In the genomic region with DNA sequence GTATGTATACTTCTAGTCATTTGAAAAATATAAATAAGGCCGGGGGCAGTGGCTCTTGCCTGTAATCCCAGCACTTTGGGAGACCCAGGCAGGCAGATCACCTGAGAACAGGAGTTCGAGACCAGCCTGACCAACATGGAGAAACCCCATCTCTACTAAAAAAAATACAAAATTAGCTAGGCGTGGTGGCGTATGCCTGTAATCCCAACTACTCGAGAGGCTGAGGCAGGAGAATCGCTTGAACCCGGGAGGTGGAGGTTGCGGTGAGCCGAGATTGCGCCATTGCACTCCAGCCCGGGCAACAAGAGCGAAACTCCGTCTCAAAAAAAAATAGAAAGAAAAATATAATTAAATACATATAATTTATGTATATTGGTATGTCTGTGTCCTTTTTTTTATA, we compare ENCODE assay signal across 9 cellular contexts. TPM values are rescaled to one million over a fixed set of nuclear protein-coding genes. Genes with fewer than 3 reads are reported as not detected.
DNase-seq lines count a peak whose midpoint lies in the region; ATAC-seq, FAIRE-seq and TF ChIP-seq lines count a peak whose summit lies in the region.
"Not testable (repeated sequence)": the region's sequence is repeated elsewhere in the genome, so short reads cannot be mapped to it uniquely, and the experiment has no call there.
"Had no signal": no experiment of that assay in that cellular context is flagged by ENCODE, and none has a peak within 500 bp of the region (broad histone marks: within the 10 kb centered on the region; RNA-seq: fewer than 3 reads in every experiment).

No MANE protein-coding gene starts in this region.

- not testable (repeated sequence) for H3K9me2 ChIP-seq in GM23248 (ENCODE audit: insufficient read depth); PC-9 (ENCODE audit: insufficient read depth); hepatocyte (replicated peaks; ENCODE audit: insufficient read depth)

- POLR2A ChIA-PET in A549 (lab: Yijun Ruan, JAX) = interaction anchor here (1.4 to 3.5 kb wide), 2 partner anchors 16 to 135 kb away, joined by 3 to 55 read pairs; partner anchors contain the start of genes DNAJC9 and P4HA1
- POLR2A ChIA-PET in PC-9 (lab: Charles Lee; ENCODE audit: unreplicated experiment) = interaction anchor here (0.6 kb wide), 1 partner anchor 787 kb away, joined by 3 read pairs; no protein-coding TSS in a partner anchor

- not testable (repeated sequence) for H3K27me3 Mint-ChIP-seq in activated naive CD4-positive, alpha-beta T cell treated with anti-CD3 and anti-CD28 coated beads, Interleukin-2, amount 50 U/mL, for 24 hours; stimulated activated memory B cell treated with anti-CD40 and anti-IgM and Interleukin-4, amounts not matched to agents 10 μg/mL and 1 μg/mL and 100 μg/mL, for 72 hours

- not testable (repeated sequence) for TF ChIP-seq EP300 in A549 (IDR thresholded peaks at IDR 0.05)

- BruUV-seq in PC-9 (replicated peaks; lab: Mats Ljungman, UMichigan) = not testable (repeated sequence)

- TF ChIP-seq RAD21 in A549 (conservative IDR thresholded peaks at IDR 0.05 in 1 of 2, IDR thresholded peaks at IDR 0.05 in 1 of 2) = not testable (repeated sequence)

- not testable (repeated sequence) for H4K20me1 ChIP-seq in GM23248 (ENCODE audit: insufficient read depth); PC-9 (ENCODE audit: insufficient read depth); hepatocyte (ENCODE audit: insufficient read depth, poor library complexity, severe bottlenecking); osteoblast (ENCODE audit: insufficient read depth, low read length)

- in situ Hi-C loops in GM23248 (cut with MboI) = not testable (repeated sequence)

- H3K27ac Mint-ChIP-seq in activated naive CD4-positive, alpha-beta T cell treated with anti-CD3 and anti-CD28 coated beads, Interleukin-2, amount 50 U/mL, for 24 hours = peak overlapping the region; percentile 51
- H3K27ac Mint-ChIP-seq in stimulated activated memory B cell treated with anti-CD40 and anti-IgM and Interleukin-4, amounts not matched to agents 10 μg/mL and 1 μg/mL and 100 μg/mL, for 72 hours = peak overlapping the region; percentile 80

- peaks cover 33% of the 10 kb centered on the region for H3F3A ChIP-seq in GM23248 (ENCODE audit: insufficient read depth)
- peaks cover 25% of the 10 kb centered on the region for H3F3A ChIP-seq in PC-9 (ENCODE audit: insufficient read depth, low read depth)

- H3K36me3 Mint-ChIP-seq in activated naive CD4-positive, alpha-beta T cell treated with anti-CD3 and anti-CD28 coated beads, Interleukin-2, amount 50 U/mL, for 24 hours = not testable (repeated sequence)
- H3K36me3 Mint-ChIP-seq in stimulated activated memory B cell treated with anti-CD40 and anti-IgM and Interleukin-4, amounts not matched to agents 10 μg/mL and 1 μg/mL and 100 μg/mL, for 72 hours = peaks cover 25% of the 10 kb centered on the region

- intact Hi-C loops in PC-9 (cut with micrococcal nuclease; ENCODE audit: unreplicated experiment) = not testable (repeated sequence)

- ATAC-seq in A549; stimulated activated memory B cell treated with anti-CD40 and anti-IgM and Interleukin-4, amounts not matched to agents 10 μg/mL and 1 μg/mL and 100 μg/mL, for 72 hours: not testable (repeated sequence)

- not testable (repeated sequence) for H3K9me3 ChIP-seq in A549; GM23248 (ENCODE audit: low read depth); PC-9 (ENCODE audit: insufficient read depth, low read depth); hepatocyte (ENCODE audit: low read depth); osteoblast (ENCODE audit: low read depth, low read length)

- not testable (repeated sequence) for FAIRE-seq in A549 (lab: Jason Lieb, UNC)

- H3K9ac ChIP-seq in GM23248 = peak overlapping the region; percentile 84; the same call in 1 of the 2 replicates

- H3K27ac ChIP-seq in A549 = peak overlapping the region; percentile 87 to 89
- peak overlapping the region; percentile 94 for H3K27ac ChIP-seq in GM23248
- peak overlapping the region; percentile 91 for H3K27ac ChIP-seq in PC-9
- peak overlapping the region; percentile 90 for H3K27ac ChIP-seq in epithelial cell of prostate
- H3K27ac ChIP-seq in hepatocyte = peak overlapping the region; percentile 91
- H3K27ac ChIP-seq in osteoblast (ENCODE audit: low read depth, low read length) = peak overlapping the region; percentile 78

- not testable (repeated sequence) for H3K4me3 Mint-ChIP-seq in activated naive CD4-positive, alpha-beta T cell treated with anti-CD3 and anti-CD28 coated beads, Interleukin-2, amount 50 U/mL, for 24 hours; stimulated activated memory B cell treated with anti-CD40 and anti-IgM and Interleukin-4, amounts not matched to agents 10 μg/mL and 1 μg/mL and 100 μg/mL, for 72 hours

- WGBS in A549 (ENCODE audit: missing lambda C conversion rate) = 92% methylated on average over 13 of the region's 13 CpGs
- 93 to 97% methylated on average over 13 of the region's 13 CpGs for WGBS in GM23248 (ENCODE audit: low coverage in 1 of 2, low lambda C conversion rate in 2 of 2, missing lambda C conversion rate in 2 of 2), 2 experiments
- 96% methylated on average over 13 of the region's 13 CpGs for WGBS in hepatocyte (ENCODE audit: low lambda C conversion rate, missing lambda C conversion rate)

- H3K36me3 ChIP-seq in GM23248 (ENCODE audit: low read depth); PC-9 (ENCODE audit: low read depth); hepatocyte (replicated peaks; ENCODE audit: insufficient read depth, low read depth); osteoblast (ENCODE audit: insufficient read depth, low read length): not testable (repeated sequence)

- H3K4me1 Mint-ChIP-seq in activated naive CD4-positive, alpha-beta T cell treated with anti-CD3 and anti-CD28 coated beads, Interleukin-2, amount 50 U/mL, for 24 hours = peaks cover 14% of the 10 kb centered on the region
- not testable (repeated sequence) for H3K4me1 Mint-ChIP-seq in stimulated activated memory B cell treated with anti-CD40 and anti-IgM and Interleukin-4, amounts not matched to agents 10 μg/mL and 1 μg/mL and 100 μg/mL, for 72 hours

- H3K4me2 ChIP-seq in A549 = peak overlapping the region; percentile 87
- H3K4me2 ChIP-seq in GM23248 (ENCODE audit: unreplicated experiment); osteoblast (ENCODE audit: insufficient read depth, low read length): not testable (repeated sequence)
- peak overlapping the region; percentile 82 for H3K4me2 ChIP-seq in PC-9
- peak overlapping the region; percentile 12 for H3K4me2 ChIP-seq in hepatocyte

- TF ChIP-seq CTCF in A549 (IDR thresholded peaks at IDR 0.05); PC-9 (conservative IDR thresholded peaks at IDR 0.05); hepatocyte (IDR thresholded peaks at IDR 0.05; ENCODE audit: poor library complexity); osteoblast (IDR thresholded peaks at IDR 0.05; ENCODE audit: extremely low read depth, low read depth, low read length): not testable (repeated sequence)

- not testable (repeated sequence) for H2AFZ ChIP-seq in GM23248; PC-9; hepatocyte; osteoblast (ENCODE audit: low read length)

- DNase-seq in A549 (ENCODE audit: low read depth in 1 of 2, low spot score in 1 of 2); GM23248; PC-9; epithelial cell of prostate (ENCODE audit: low read depth, low spot score); hepatocyte (ENCODE audit: low spot score); osteoblast (ENCODE audit: insufficient read length, low spot score, missing footprints): not testable (repeated sequence)

- not testable (repeated sequence) for H3K9me3 Mint-ChIP-seq in activated naive CD4-positive, alpha-beta T cell treated with anti-CD3 and anti-CD28 coated beads, Interleukin-2, amount 50 U/mL, for 24 hours; stimulated activated memory B cell treated with anti-CD40 and anti-IgM and Interleukin-4, amounts not matched to agents 10 μg/mL and 1 μg/mL and 100 μg/mL, for 72 hours

- CTCF ChIA-PET in A549 (lab: Yijun Ruan, JAX) = interaction anchor here (1.0 to 3.6 kb wide), 2 partner anchors 15 to 16 kb away, joined by 4 to 22 read pairs; partner anchors contain the start of gene P4HA1
- CTCF ChIA-PET in PC-9 (lab: Charles Lee) = not testable (repeated sequence)

- TF ChIP-seq POLR2A in A549 (IDR thresholded peaks at IDR 0.05; ENCODE audit: low read length) = not testable (repeated sequence)

- H3K79me2 ChIP-seq in GM23248 (ENCODE audit: insufficient read depth); hepatocyte; osteoblast (ENCODE audit: insufficient read depth, low read length): not testable (repeated sequence)
- H3K79me2 ChIP-seq in PC-9 (ENCODE audit: low read depth) = 0 out of 2 replicates have a peak, but pooled peaks cover 13% of the 10 kb centered on the region

- H3K4me3 ChIP-seq in A549; GM23248; hepatocyte; osteoblast (ENCODE audit: insufficient read depth, low read length): not testable (repeated sequence)
- peak overlapping the region; percentile 59; the same call in 1 of the 2 replicates for H3K4me3 ChIP-seq in PC-9

- H3K27me3 ChIP-seq in GM23248 (replicated peaks; ENCODE audit: insufficient read depth); PC-9 (ENCODE audit: insufficient read depth, low read depth); hepatocyte; osteoblast (ENCODE audit: insufficient read depth, low read length): not testable (repeated sequence)

- peaks cover 18% of the 10 kb centered on the region; the same call in 2 of the 3 replicates for H3K4me1 ChIP-seq in A549
- peaks cover 24% of the 10 kb centered on the region for H3K4me1 ChIP-seq in GM23248 (ENCODE audit: insufficient read depth)
- peaks cover 22% of the 10 kb centered on the region for H3K4me1 ChIP-seq in PC-9 (replicated peaks; ENCODE audit: insufficient read depth)
- H3K4me1 ChIP-seq in hepatocyte (ENCODE audit: insufficient read depth) = not testable (repeated sequence)
- peaks cover 25% of the 10 kb centered on the region for H3K4me1 ChIP-seq in osteoblast (ENCODE audit: insufficient read depth, low read length)

RNA-seq across cellular contexts. Expression of gene NUDT13, which starts 1.8 kb away (rescaled TPM):
- polyA plus RNA-seq in A549 (2011; rRNA removed) = 4.9 TPM in 2 replicates
- 2.6 and 2.7 TPM in 2 replicates for polyA plus RNA-seq in A549 (2012; cell fraction: cytosol; rRNA removed)
- 1.8 and 4.5 TPM in 2 replicates for polyA plus RNA-seq in A549 (2012; cell fraction: nucleus; rRNA removed)
- polyA plus RNA-seq in A549 (2017; fragmentation: RNase III; extraction: RNeasy Plus Mini Kit Qiagen cat#74134 plus additional on column Dnase treatment) = 3.5 to 4.3 TPM (median 3.8 TPM) in 3 replicates
- 1.1 and 2.7 TPM in 2 replicates for polyA minus RNA-seq in A549 (2011; rRNA and poly(A)+ RNA removed)
- 0.51 and 1.7 TPM in 2 replicates for total RNA-seq in GM23248 (2014; rRNA removed; shearing (Covaris generic))
- 1.2 and 1.4 TPM in 2 replicates for polyA plus RNA-seq in GM23248 (2016; fragmentation: Nextera tagmentation; extraction: Ambion mirVana)
- total RNA-seq in PC-9 (2021) = 5.2 TPM in 2 replicates
- total RNA-seq in hepatocyte = 3.4 and 3.9 TPM in 2 replicates
- 1.9 and 2.1 TPM in 2 replicates for polyA plus RNA-seq in hepatocyte
- total RNA-seq in osteoblast = 1.8 and 2.1 TPM in 2 replicates
- total RNA-seq: M059J had no signal

RNA-seq across cellular contexts. Expression of gene P4HA1, which starts 15.4 kb away (rescaled TPM):
- polyA plus RNA-seq in A549 (2011; rRNA removed) = 46.1 and 49.0 TPM in 2 replicates
- polyA plus RNA-seq in A549 (2012; cell fraction: cytosol; rRNA removed) = 6.6 and 6.9 TPM in 2 replicates
- 4.4 and 6.5 TPM in 2 replicates for polyA plus RNA-seq in A549 (2012; cell fraction: nucleus; rRNA removed)
- polyA plus RNA-seq in A549 (2017; fragmentation: RNase III; extraction: RNeasy Plus Mini Kit Qiagen cat#74134 plus additional on column Dnase treatment) = 20.6 to 23.7 TPM (median 22.6 TPM) in 3 replicates
- 9.3 and 12.4 TPM in 2 replicates for polyA minus RNA-seq in A549 (2011; rRNA and poly(A)+ RNA removed)
- 387 and 419 TPM in 2 replicates for total RNA-seq in GM23248 (2014; rRNA removed; shearing (Covaris generic))
- 360 and 363 TPM in 2 replicates for polyA plus RNA-seq in GM23248 (2016; fragmentation: Nextera tagmentation; extraction: Ambion mirVana)
- 21.0 and 25.5 TPM in 2 replicates for total RNA-seq in PC-9 (2021)
- 145 TPM in 2 replicates for total RNA-seq in hepatocyte
- polyA plus RNA-seq in hepatocyte = 140 and 149 TPM in 2 replicates
- 143 and 220 TPM in 2 replicates for total RNA-seq in osteoblast

RNA-seq across cellular contexts. Expression of gene ECD, which starts 55.8 kb away (rescaled TPM):
- polyA plus RNA-seq in A549 (2011; rRNA removed) (53.3 and 53.6 TPM in 2 replicates), A549 (2017; fragmentation: RNase III; extraction: RNeasy Plus Mini Kit Qiagen cat#74134 plus additional on column Dnase treatment) (26.5 to 29.1 TPM (median 27.1 TPM) in 3 replicates), GM23248 (2016; fragmentation: Nextera tagmentation; extraction: Ambion mirVana) (36.0 and 37.3 TPM in 2 replicates), hepatocyte (26.9 and 31.0 TPM in 2 replicates)
- polyA plus RNA-seq in A549 (2012; cell fraction: cytosol; rRNA removed) = 15.3 and 18.7 TPM in 2 replicates
- 17.0 and 21.5 TPM in 2 replicates for polyA plus RNA-seq in A549 (2012; cell fraction: nucleus; rRNA removed)
- 30.6 and 34.3 TPM in 2 replicates for polyA minus RNA-seq in A549 (2011; rRNA and poly(A)+ RNA removed)
- 20.2 and 21.3 TPM in 2 replicates for total RNA-seq in GM23248 (2014; rRNA removed; shearing (Covaris generic))
- total RNA-seq in PC-9 (2021) (29.3 and 33.2 TPM in 2 replicates), hepatocyte (30.1 and 30.5 TPM in 2 replicates), osteoblast (35.4 and 35.5 TPM in 2 replicates)

RNA-seq across cellular contexts. Expression of gene FAM149B1, which starts 55.9 kb away (rescaled TPM):
- polyA plus RNA-seq in A549 (2011; rRNA removed) = 25.5 and 26.7 TPM in 2 replicates
- polyA plus RNA-seq in A549 (2012; cell fraction: cytosol; rRNA removed) = 8.1 and 8.5 TPM in 2 replicates
- polyA plus RNA-seq in A549 (2012; cell fraction: nucleus; rRNA removed) = 6.2 and 10.1 TPM in 2 replicates
- polyA plus RNA-seq in A549 (2017; fragmentation: RNase III; extraction: RNeasy Plus Mini Kit Qiagen cat#74134 plus additional on column Dnase treatment) = 6.9 to 8.4 TPM (median 7.0 TPM) in 3 replicates
- 18.3 and 24.8 TPM in 2 replicates for polyA minus RNA-seq in A549 (2011; rRNA and poly(A)+ RNA removed)
- 23.3 and 26.7 TPM in 2 replicates for total RNA-seq in GM23248 (2014; rRNA removed; shearing (Covaris generic))
- 7.1 and 7.4 TPM in 2 replicates for polyA plus RNA-seq in GM23248 (2016; fragmentation: Nextera tagmentation; extraction: Ambion mirVana)
- 22.9 and 24.4 TPM in 2 replicates for total RNA-seq in PC-9 (2021)
- 20.6 and 22.7 TPM in 2 replicates for total RNA-seq in hepatocyte
- polyA plus RNA-seq in hepatocyte = 9.8 and 10.3 TPM in 2 replicates
- total RNA-seq in osteoblast = 30.1 and 33.7 TPM in 2 replicates
